26 cellular contexts compared by ENCODE assay signal in genomic region chr4:87947381-87948160, GRCh38.
"Had no signal": no experiment of that assay in that cellular context is flagged by ENCODE, and none has a peak within 500 bp of the region (broad histone marks: within the 10 kb centered on the region; RNA-seq: fewer than 3 reads in every experiment).

No MANE protein-coding gene starts in this region.

- H3K36me3 ChIP-seq: adrenal gland had no signal

- DNase-seq: activated CD4-positive, alpha-beta T cell treated with anti-CD3 and anti-CD28 coated beads for 36 hours; activated CD4-positive, alpha-beta T cell treated with anti-CD3 and anti-CD28 coated beads, Interleukin-2, amount 50 U/mL, for 1 hour; activated CD8-positive, alpha-beta memory T cell treated with anti-CD3 and anti-CD28 coated beads, Interleukin-2, amount 50 U/mL, for 4 hours; activated CD8-positive, alpha-beta T cell treated with anti-CD3 and anti-CD28 coated beads for 36 hours; activated naive CD4-positive, alpha-beta T cell treated with anti-CD3 and anti-CD28 coated beads, Interleukin-2, amount 50 U/mL, for 16 hours; activated naive CD8-positive, alpha-beta T cell treated with anti-CD3 and anti-CD28 coated beads, Interleukin-2, amount 10 ng/mL, durations not matched to agents 7 days and 5 days; adrenal gland; anterior cingulate cortex; body of pancreas; central memory CD4-positive, alpha-beta T cell; Kasumi-1; KBM-7; MV-4-11; NCI-H1092 treated with DMSO at 0.1 percent for 48 hours; NCI-H1436 treated with DMSO at 0.1 percent for 48 hours; NCI-H187; NCI-H2081; NCI-H510A treated with DMSO at 0.1 percent for 48 hours; NCI-H748 treated with DMSO at 0.1 percent for 48 hours; OCI-M1; RPMI8226; T-cell had no signal

- H3K27ac ChIP-seq: adrenal gland, body of pancreas, SK-N-MC, VCaP had no signal

- ATAC-seq: activated CD4-positive, alpha-beta T cell treated with anti-CD3 and anti-CD28 coated beads for 36 hours; activated CD8-positive, alpha-beta T cell treated with anti-CD3 and anti-CD28 coated beads for 36 hours; body of pancreas; Panc1; Right ventricle myocardium inferior; T-cell had no signal

- H3K9me3 ChIP-seq: adrenal gland, body of pancreas had no signal

- H3K4me3 ChIP-seq: adrenal gland, body of pancreas, SK-N-MC had no signal

- H3K27me3 ChIP-seq: adrenal gland, body of pancreas had no signal
